In the genomic region with DNA sequence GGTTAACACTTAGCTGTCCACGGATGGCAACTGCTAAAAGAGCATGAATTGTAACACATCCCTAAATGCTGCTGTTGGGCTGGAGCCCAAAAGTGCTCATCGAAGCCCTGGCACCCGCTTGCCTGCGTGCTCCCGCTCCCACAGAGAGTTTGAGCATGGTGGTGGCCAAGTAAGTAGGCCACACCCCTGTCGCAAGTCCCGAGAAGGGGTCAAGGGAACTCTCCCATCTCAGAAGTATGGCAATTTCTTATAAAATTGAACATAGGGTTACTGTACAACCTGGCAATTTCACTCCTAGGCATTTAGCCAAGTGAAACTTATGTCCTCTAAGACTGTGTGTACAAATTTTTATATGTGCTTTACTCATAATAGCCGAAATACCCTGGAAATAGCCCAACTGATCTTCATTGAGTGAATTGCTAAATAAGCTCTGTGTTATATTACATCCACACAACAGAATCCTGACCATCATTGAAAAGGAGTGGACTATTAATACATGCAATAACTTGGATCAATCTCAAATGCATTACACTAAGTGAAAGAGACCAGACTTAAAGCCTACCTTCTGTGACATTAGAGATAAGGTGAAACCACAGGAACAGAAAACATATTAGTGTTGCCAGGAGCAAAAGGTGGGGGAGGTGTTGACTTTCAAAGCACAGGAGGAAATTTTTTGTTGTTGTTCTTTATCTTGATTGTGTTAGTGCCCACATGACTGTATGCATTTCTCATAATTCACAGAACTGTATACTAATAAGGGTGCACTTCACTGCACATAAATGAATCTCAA, we compare ENCODE assay signal across 14 cellular contexts. TPM values are rescaled to one million over a fixed set of nuclear protein-coding genes. Genes with fewer than 3 reads are reported as not detected.
A peak's percentile ranks its signal among the peaks of the same experiment; 100 is the strongest.
DNase-seq lines count a peak whose midpoint lies in the region; ATAC-seq and TF ChIP-seq lines count a peak whose summit lies in the region.
"Had no signal": no experiment of that assay in that cellular context is flagged by ENCODE, and none has a peak within 500 bp of the region (broad histone marks: within the 10 kb centered on the region; RNA-seq: fewer than 3 reads in every experiment).

No MANE protein-coding gene starts in this region.

- peak overlapping the region; percentile 74 for H3K27ac ChIP-seq in C4-2B
- no peak overlapping the region for H3K27ac ChIP-seq in uterus
- H3K27ac ChIP-seq: sigmoid colon had no signal

- ATAC-seq in GM21786 (IDR thresholded peaks at IDR 0.05; ENCODE audit: unreplicated experiment) = peak; percentile 13
- no peak for ATAC-seq in GM21390 (IDR thresholded peaks at IDR 0.05; ENCODE audit: unreplicated experiment)
- ATAC-seq in Right ventricle myocardium superior (ENCODE audit: poor library complexity) = no peak
- ATAC-seq: foreskin keratinocyte had no signal

- no peak overlapping the region for H3K4me3 ChIP-seq in fibroblast of the aortic adventitia (ENCODE audit: low read depth, low read length)
- no peak overlapping the region for H3K4me3 ChIP-seq in uterus
- H3K4me3 ChIP-seq: sigmoid colon had no signal

- intact Hi-C loops in Right ventricle myocardium superior (cut with DNase I) (no loop called here), uterus (cut with DNase I; ENCODE audit: low total_unique reads) (no loop called here)

- TF ChIP-seq POLR2A in uterus (IDR thresholded peaks at IDR 0.05) = no peak

- peak in 3 of 5 experiments; percentile 17 to 88 (median 22) for DNase-seq in T-helper 2 cell
- peak; percentile 51 for DNase-seq in fibroblast of the aortic adventitia (ENCODE audit: low read depth)
- no peak for DNase-seq in Right ventricle myocardium superior
- DNase-seq in uterus = no peak
- DNase-seq in H4 (ENCODE audit: low spot score) = no peak
- DNase-seq: amniotic stem cell, DMS79 treated with DMSO at 0.1 percent for 48 hours, foreskin keratinocyte, midbrain, NCI-H446 treated with DMSO at 0.1 percent for 48 hours, sigmoid colon had no signal

- H3K4me1 ChIP-seq in uterus = no peaks in the 10 kb centered on the region
- H3K4me1 ChIP-seq: sigmoid colon had no signal

- H3K27me3 ChIP-seq in uterus = no peaks in the 10 kb centered on the region
- H3K27me3 ChIP-seq: foreskin keratinocyte, sigmoid colon had no signal

- H3K9me3 ChIP-seq in uterus = no peaks in the 10 kb centered on the region
- H3K9me3 ChIP-seq: sigmoid colon had no signal

- TF ChIP-seq CTCF in C4-2B (conservative IDR thresholded peaks at IDR 0.05) (no peak), fibroblast of the aortic adventitia (IDR thresholded peaks at IDR 0.05; ENCODE audit: insufficient read depth, low read length) (no peak), uterus (IDR thresholded peaks at IDR 0.05) (no peak)

- no peaks in the 10 kb centered on the region for H3K36me3 ChIP-seq in uterus
- H3K36me3 ChIP-seq: sigmoid colon had no signal

RNA-seq across cellular contexts. Expression of gene GCSAM, which starts 1.5 kb away (rescaled TPM):
- total RNA-seq in fibroblast of the aortic adventitia (ENCODE audit: low replicate concordance) (not detected in 2 replicates), Right ventricle myocardium superior (not detected), uterus (under 1 TPM in 1 of 4 donors, not detected in 3; 0.14 TPM)
- not detected in 2 replicates for total RNA-seq in H4 (2014; rRNA removed; shearing (Covaris generic))
- total RNA-seq: sigmoid colon had no signal

RNA-seq across cellular contexts. Expression of gene C3orf52, which starts 48.3 kb away (rescaled TPM):
- total RNA-seq in fibroblast of the aortic adventitia (ENCODE audit: low replicate concordance) (4.4 and 10.7 TPM in 2 replicates), Right ventricle myocardium superior (2.5 TPM), uterus (1 to 10 TPM in 2 of 4 donors, under 1 TPM in 2; 0.51 to 4.4 (median 1.5) TPM)
- 2.0 and 3.0 TPM in 2 replicates for total RNA-seq in H4 (2014; rRNA removed; shearing (Covaris generic))

Comparison
In these comparisons a context has a peak if more than half of its experiments do, and no peak if none do; other contexts are left out.
1. DNase-seq: peak in T-helper 2 cell (3 of 5) and fibroblast of the aortic adventitia (single experiment); none in Right ventricle myocardium superior (single experiment), uterus (0 of 2) and H4 (single experiment).